ENCODE assay signal across 9 cellular contexts in the genomic region with DNA sequence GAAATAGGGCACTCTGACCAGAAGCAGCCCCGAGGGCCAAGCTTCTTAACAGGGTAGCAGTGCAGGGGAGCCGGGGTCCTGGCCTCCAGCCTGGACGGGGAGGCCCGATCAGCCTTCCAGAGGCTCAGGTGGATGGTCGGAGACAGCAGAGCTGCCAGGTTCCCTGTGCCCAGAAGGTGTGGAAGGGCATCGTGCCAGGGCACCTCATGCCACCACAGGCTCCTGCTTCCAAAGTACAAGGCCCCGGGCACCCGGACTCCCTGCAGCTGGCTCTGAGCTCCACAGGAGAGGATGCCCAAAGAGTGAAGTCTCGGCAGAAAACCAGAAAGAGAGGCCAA. TPM values are rescaled to one million over a fixed set of nuclear protein-coding genes. Genes with fewer than 3 reads are reported as not detected.
DNase-seq lines count a peak whose midpoint lies in the region; ATAC-seq and TF ChIP-seq lines count a peak whose summit lies in the region.
"Had no signal": no experiment of that assay in that cellular context is flagged by ENCODE, and none has a peak within 500 bp of the region (broad histone marks: within the 10 kb centered on the region; RNA-seq: fewer than 3 reads in every experiment).

No MANE protein-coding gene starts in this region.

- no peaks in the 10 kb centered on the region for H3K27me3 ChIP-seq in brain microvascular endothelial cell (replicated peaks)
- H3K27me3 ChIP-seq in lung (ENCODE audit: control insufficient read depth, insufficient read depth): no peaks in the 10 kb centered on the region
- H3K27me3 ChIP-seq in thymus (ENCODE audit: control insufficient read depth, insufficient read depth): no peaks in the 10 kb centered on the region

- TF ChIP-seq CTCF in brain microvascular endothelial cell (IDR thresholded peaks at IDR 0.05; ENCODE audit: low read depth, low read length, missing control alignments) (no peak), lung (IDR thresholded peaks at IDR 0.05; ENCODE audit: control extremely low read depth, extremely low read depth) (no peak)

- DNase-seq in T-helper 2 cell treated with Interferon-gamma antibody and Interleukin-4, amounts not matched to agents 5 μg/mL and 100 μg/mL, for 36 hours (ENCODE audit: low spot score): no peak
- DNase-seq in T-helper 2 cell (no peak), brain microvascular endothelial cell (no peak), lung (ENCODE audit: low spot score) (no peak), ureter (ENCODE audit: low spot score) (no peak), 8988T (no peak)
- DNase-seq: NCI-H1105 treated with DMSO at 0.1 percent for 48 hours had no signal

- peaks cover 8% of the 10 kb centered on the region for H3K9me3 Mint-ChIP-seq in T-helper 2 cell treated with Interferon-gamma antibody and Interleukin-4, amounts not matched to agents 5 μg/mL and 100 μg/mL, for 36 hours

- no peak overlapping the region for H3K4me3 ChIP-seq in brain microvascular endothelial cell (ENCODE audit: low read depth, low read length)
- H3K4me3 ChIP-seq in lung: no peak overlapping the region
- H3K4me3 ChIP-seq in thymus (ENCODE audit: low read length): no peak overlapping the region

- peak overlapping the region; percentile 83 for H3K27ac ChIP-seq in brain microvascular endothelial cell
- H3K27ac ChIP-seq in lung (ENCODE audit: low read depth in 1 of 2, low read length in 1 of 2): peak overlapping the region; percentile 91 to 92
- H3K27ac ChIP-seq in thymus (ENCODE audit: low read depth): peak overlapping the region; percentile 79

- H3K4me1 ChIP-seq in lung (ENCODE audit: control insufficient read depth in 2 of 2, insufficient read depth in 2 of 2, low read length in 2 of 2): peaks cover 27 to 38% of the 10 kb centered on the region in 2 donors
- H3K4me1 ChIP-seq in thymus (ENCODE audit: control insufficient read depth, insufficient read depth, low read length): peaks cover 68% of the 10 kb centered on the region

- 59 to 62% methylated on average over 9 of the region's 9 CpGs for WGBS in lung, 2 donors
- WGBS in thymus: 81% methylated on average over 9 of the region's 9 CpGs

- peaks cover 70% of the 10 kb centered on the region for H3K4me1 Mint-ChIP-seq in T-helper 2 cell treated with Interferon-gamma antibody and Interleukin-4, amounts not matched to agents 5 μg/mL and 100 μg/mL, for 36 hours (ENCODE audit: low read depth)

- peak overlapping the region; percentile 63 for H3K4me3 Mint-ChIP-seq in T-helper 2 cell treated with Interferon-gamma antibody and Interleukin-4, amounts not matched to agents 5 μg/mL and 100 μg/mL, for 36 hours

- in situ Hi-C loops in brain microvascular endothelial cell (cut with HindIII; ENCODE audit: low pct_ligation_motif_present, low sequenced_read_pairs): no loop called here

- no peaks in the 10 kb centered on the region for H3K27me3 Mint-ChIP-seq in T-helper 2 cell treated with Interferon-gamma antibody and Interleukin-4, amounts not matched to agents 5 μg/mL and 100 μg/mL, for 36 hours (ENCODE audit: low read depth)

- peaks cover 11% of the 10 kb centered on the region for H3K36me3 ChIP-seq in brain microvascular endothelial cell (replicated peaks)
- peaks cover 0 to 6% of the 10 kb centered on the region in 2 donors for H3K36me3 ChIP-seq in lung (ENCODE audit: control insufficient read depth in 2 of 2, insufficient read depth in 2 of 2, low read length in 2 of 2)
- peaks cover 17% of the 10 kb centered on the region for H3K36me3 ChIP-seq in thymus (ENCODE audit: control insufficient read depth, insufficient read depth)

- peak overlapping the region; percentile 90 for H3K27ac Mint-ChIP-seq in T-helper 2 cell treated with Interferon-gamma antibody and Interleukin-4, amounts not matched to agents 5 μg/mL and 100 μg/mL, for 36 hours

- peaks cover 59% of the 10 kb centered on the region for H3K36me3 Mint-ChIP-seq in T-helper 2 cell treated with Interferon-gamma antibody and Interleukin-4, amounts not matched to agents 5 μg/mL and 100 μg/mL, for 36 hours (ENCODE audit: low read depth)

- H3K9me3 ChIP-seq in lung (ENCODE audit: control insufficient read depth in 2 of 2, insufficient read depth in 1 of 2, low read length in 1 of 2) (no peaks in the 10 kb centered on the region), thymus (ENCODE audit: control insufficient read depth) (no peaks in the 10 kb centered on the region)

- ATAC-seq in lung (ENCODE audit: insufficient read depth, low FRiP score) (no peak), HG03439 (IDR thresholded peaks at IDR 0.05; ENCODE audit: unreplicated experiment) (no peak)

RNA-seq across cellular contexts. Expression of a gene that starts 14.3 kb away (rescaled TPM):
- 100 to 1,000 TPM in 1 of 2 donors, 10 to 100 TPM in 1; 71.2 to 139 TPM for total RNA-seq in lung
- 100 to 1,000 TPM in 1 of 2 donors, 10 to 100 TPM in 1; 42.1 to 144 TPM for polyA plus RNA-seq in lung
- polyA plus RNA-seq in thymus: 32.3 TPM
- total RNA-seq in ureter: 47.3 TPM

RNA-seq across cellular contexts. Expression of a gene that starts 19.7 kb away (rescaled TPM):
- 10 to 100 TPM; 11.2 to 23.5 TPM for total RNA-seq in lung
- polyA plus RNA-seq in lung: 1 to 10 TPM; 7.1 to 10.0 TPM
- 7.4 TPM for polyA plus RNA-seq in thymus
- 28.5 TPM for total RNA-seq in ureter

RNA-seq across cellular contexts. Expression of a gene that starts 52.9 kb away (rescaled TPM):
- 10 to 100 TPM; 17.4 to 32.5 TPM for total RNA-seq in lung
- polyA plus RNA-seq in lung: 10 to 100 TPM; 19.1 to 22.9 TPM
- polyA plus RNA-seq in thymus: 35.2 TPM
- total RNA-seq in ureter: 27.9 TPM

RNA-seq across cellular contexts. Expression of a gene that starts 53.8 kb away (rescaled TPM):
- total RNA-seq in lung: 10 to 100 TPM; 18.8 to 24.9 TPM
- polyA plus RNA-seq in lung: 10 to 100 TPM; 15.0 to 18.5 TPM
- 33.4 TPM for polyA plus RNA-seq in thymus
- total RNA-seq in ureter: 18.7 TPM
